Comparison of ENCODE assay signal across 9 cellular contexts in the genomic region with DNA sequence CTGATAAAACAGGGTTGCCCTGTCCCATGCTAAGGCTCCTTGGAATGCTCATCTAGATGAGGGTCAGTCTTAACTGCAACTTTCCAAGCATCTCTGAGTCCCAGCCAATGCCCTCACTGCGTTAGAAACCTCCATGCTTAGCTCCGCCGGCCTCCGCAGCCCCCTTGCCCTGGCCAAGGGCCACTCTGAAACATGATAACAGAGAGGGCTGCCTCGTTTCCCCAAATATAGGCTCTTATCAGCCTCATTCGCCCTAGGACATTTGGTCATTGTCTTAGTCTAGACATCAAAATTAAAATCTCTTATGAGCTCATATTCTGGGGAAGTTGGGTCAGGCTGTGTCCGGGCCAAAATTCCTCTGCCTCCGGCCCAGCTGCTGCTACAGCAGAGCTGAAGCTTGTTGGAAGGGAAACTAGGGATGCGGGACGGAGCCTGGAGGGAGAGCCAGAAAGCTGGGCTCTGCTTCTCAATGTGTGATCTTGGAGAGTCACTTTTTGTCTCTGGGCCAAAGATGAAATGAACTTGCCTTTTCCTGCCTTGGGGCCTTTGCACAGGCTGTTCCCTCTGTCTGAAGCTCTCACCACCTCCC.
DNase-seq lines count a peak whose midpoint lies in the region; ATAC-seq and TF ChIP-seq lines count a peak whose summit lies in the region.
"Had no signal": no experiment of that assay in that cellular context is flagged by ENCODE, and none has a peak within 500 bp of the region (broad histone marks: within the 10 kb centered on the region; RNA-seq: fewer than 3 reads in every experiment).

No MANE protein-coding gene starts in this region.

- no peak for TF ChIP-seq CTCF in fibroblast of pulmonary artery (IDR thresholded peaks at IDR 0.05; ENCODE audit: low read length, missing control alignments)
- TF ChIP-seq CTCF in tibial nerve (IDR thresholded peaks at IDR 0.05), result no peak

- H3K9me3 ChIP-seq in muscle layer of duodenum (ENCODE audit: control insufficient read depth in 1 of 2, low read length in 2 of 2) (no peaks in the 10 kb centered on the region), tibial nerve (no peaks in the 10 kb centered on the region)

- H3K36me3 Mint-ChIP-seq in activated CD4-positive, alpha-beta T cell treated with anti-CD3 and anti-CD28 coated beads for 36 hours (ENCODE audit: low read depth), result no peaks in the 10 kb centered on the region
- no peaks in the 10 kb centered on the region for H3K36me3 Mint-ChIP-seq in activated T-cell treated with anti-CD3 and anti-CD28 coated beads, Interleukin-2, amount 50 U/mL, for 24 hours (ENCODE audit: low read depth)
- H3K36me3 Mint-ChIP-seq: activated naive CD8-positive, alpha-beta T cell had no signal

- H3K27me3 Mint-ChIP-seq in activated CD4-positive, alpha-beta T cell treated with anti-CD3 and anti-CD28 coated beads for 36 hours, result peaks cover 5% of the 10 kb centered on the region
- peaks cover 12% of the 10 kb centered on the region for H3K27me3 Mint-ChIP-seq in activated T-cell treated with anti-CD3 and anti-CD28 coated beads, Interleukin-2, amount 50 U/mL, for 24 hours
- H3K27me3 Mint-ChIP-seq: activated naive CD8-positive, alpha-beta T cell had no signal

- H3K27ac ChIP-seq in muscle layer of duodenum (ENCODE audit: low read length) (peak overlapping the region; percentile 43), tibial nerve (peak overlapping the region in 3 of 4 donors; percentile 20 to 42 (median 27))

- intact Hi-C loops in activated CD4-positive, alpha-beta T cell treated with anti-CD3 and anti-CD28 coated beads for 36 hours (cut with DNase I, micrococcal nuclease), result loop anchor here (1.0 to 5.0 kb wide), 6 partner anchors 32 to 542 kb away; a partner anchor contains a TSS

- no peaks in the 10 kb centered on the region for H3K9me3 Mint-ChIP-seq in activated CD4-positive, alpha-beta T cell treated with anti-CD3 and anti-CD28 coated beads for 36 hours (ENCODE audit: low read depth)
- no peaks in the 10 kb centered on the region for H3K9me3 Mint-ChIP-seq in activated T-cell treated with anti-CD3 and anti-CD28 coated beads, Interleukin-2, amount 50 U/mL, for 24 hours

- H3K4me3 ChIP-seq in fibroblast of pulmonary artery (replicated peaks; ENCODE audit: low read depth, low read length) (no peak overlapping the region), muscle layer of duodenum (ENCODE audit: low read depth in 1 of 2, low read length in 2 of 2) (no peak overlapping the region), tibial nerve (no peak overlapping the region)

- TF ChIP-seq EP300 in tibial nerve (IDR thresholded peaks at IDR 0.05), result no peak

- CTCF ChIA-PET in activated CD4-positive, alpha-beta T cell treated with anti-CD3 and anti-CD28 coated beads for 36 hours (lab: Charles Lee), result interaction anchor here (0.6 to 10.6 kb wide), 52 partner anchors 9 to 390 kb away, joined by 3 to 502 read pairs (median 4); a partner anchor contains a TSS

- no peaks in the 10 kb centered on the region for H3K36me3 ChIP-seq in muscle layer of duodenum (ENCODE audit: control insufficient read depth in 1 of 2, insufficient read depth in 2 of 2, low read length in 2 of 2)
- H3K36me3 ChIP-seq in tibial nerve, result no peaks in the 10 kb centered on the region

- no peak for DNase-seq in activated CD4-positive, alpha-beta T cell treated with anti-CD3 and anti-CD28 coated beads for 36 hours
- no peak for DNase-seq in activated CD4-positive, alpha-beta T cell treated with anti-CD3 and anti-CD28 coated beads for 48 hours
- DNase-seq in fibroblast of pulmonary artery (ENCODE audit: low read depth), result peak; percentile 85
- DNase-seq in tibial nerve (ENCODE audit: low spot score in 2 of 2), result no peak
- DNase-seq in NCI-H146 (lab: John Stamatoyannopoulos, UW), result no peak
- no peak for DNase-seq in activated T-cell treated with anti-CD3 and anti-CD28 coated beads, Interleukin-2, amount 50 U/mL, for 24 hours

- no peak for TF ChIP-seq POLR2A in tibial nerve (IDR thresholded peaks at IDR 0.05)

- WGBS in tibial nerve, 2 donors, result 72 to 80% methylated on average over 10 of the region's 10 CpGs

- ATAC-seq in activated CD4-positive, alpha-beta T cell treated with anti-CD3 and anti-CD28 coated beads for 36 hours, result no peak
- ATAC-seq in HG03439 (IDR thresholded peaks at IDR 0.05; ENCODE audit: unreplicated experiment), result no peak

- H3K4me1 Mint-ChIP-seq in activated CD4-positive, alpha-beta T cell treated with anti-CD3 and anti-CD28 coated beads for 36 hours, result peaks cover 9% of the 10 kb centered on the region
- H3K4me1 Mint-ChIP-seq in activated T-cell treated with anti-CD3 and anti-CD28 coated beads, Interleukin-2, amount 50 U/mL, for 24 hours (ENCODE audit: low read depth), result peaks cover 9% of the 10 kb centered on the region

- H3K27ac Mint-ChIP-seq in activated CD4-positive, alpha-beta T cell treated with anti-CD3 and anti-CD28 coated beads for 36 hours, result peak overlapping the region; percentile 45
- no peak overlapping the region for H3K27ac Mint-ChIP-seq in activated T-cell treated with anti-CD3 and anti-CD28 coated beads, Interleukin-2, amount 50 U/mL, for 24 hours
- H3K27ac Mint-ChIP-seq: activated naive CD8-positive, alpha-beta T cell had no signal

- no peak overlapping the region for H3K4me3 Mint-ChIP-seq in activated CD4-positive, alpha-beta T cell treated with anti-CD3 and anti-CD28 coated beads for 36 hours
- H3K4me3 Mint-ChIP-seq in activated T-cell treated with anti-CD3 and anti-CD28 coated beads, Interleukin-2, amount 50 U/mL, for 24 hours, result no peak overlapping the region
- H3K4me3 Mint-ChIP-seq: activated naive CD8-positive, alpha-beta T cell had no signal

- POLR2A ChIA-PET in activated CD4-positive, alpha-beta T cell treated with anti-CD3 and anti-CD28 coated beads for 36 hours (lab: Charles Lee), result interaction anchor here (1.4 kb wide), 1 partner anchor 32 kb away, joined by 5 read pairs; no protein-coding TSS in a partner anchor

- H3K4me1 ChIP-seq in muscle layer of duodenum (ENCODE audit: control insufficient read depth in 1 of 2, insufficient read depth in 2 of 2, low read length in 2 of 2) (peaks cover 3 to 7% of the 10 kb centered on the region in 2 donors), tibial nerve (peaks cover 0 to 20% (median 2%) of the 10 kb centered on the region in 4 donors)

- H3K27me3 ChIP-seq in muscle layer of duodenum (ENCODE audit: low read depth, low read length) (no peaks in the 10 kb centered on the region), tibial nerve (peaks cover 0 to 7% of the 10 kb centered on the region in 2 donors)
